In the genomic region with DNA sequence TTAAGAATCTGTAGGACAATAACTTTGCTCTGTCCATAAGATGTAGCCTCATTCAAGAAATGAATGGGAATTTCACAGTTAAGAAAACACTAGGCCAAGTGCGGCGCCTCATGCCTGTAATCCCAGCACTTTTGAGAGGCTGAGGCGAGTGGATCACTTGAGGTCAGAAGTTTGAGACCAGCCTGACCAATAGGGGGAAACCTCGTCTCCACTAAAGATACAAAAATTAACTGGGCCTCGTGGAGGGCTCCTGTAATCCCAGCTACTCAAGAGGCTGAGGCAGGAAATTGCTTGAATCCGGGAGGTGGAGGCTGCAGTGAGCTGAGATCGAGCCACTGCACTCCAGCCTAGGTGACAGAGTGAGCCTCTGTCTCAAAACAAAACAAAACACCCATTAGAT, we compare ENCODE assay signal across 11 cellular contexts. TPM values are rescaled to one million over a fixed set of nuclear protein-coding genes. Genes with fewer than 3 reads are reported as not detected.
DNase-seq lines count a peak whose midpoint lies in the region; ATAC-seq and TF ChIP-seq lines count a peak whose summit lies in the region.
"Had no signal": no experiment of that assay in that cellular context is flagged by ENCODE, and none has a peak within 500 bp of the region (broad histone marks: within the 10 kb centered on the region; RNA-seq: fewer than 3 reads in every experiment).

No MANE protein-coding gene starts in this region.

- no peak overlapping the region for H3K4me3 Mint-ChIP-seq in dendritic cell treated with granulocyte-macrophage colony-stimulating factor and Interleukin-4, amounts not matched to agents 40 ng/mL and 50 ng/mL, for 4 days
- no peak overlapping the region for H3K4me3 Mint-ChIP-seq in mesothelial cell of epicardium

- H3K4me1 Mint-ChIP-seq in dendritic cell treated with granulocyte-macrophage colony-stimulating factor and Interleukin-4, amounts not matched to agents 40 ng/mL and 50 ng/mL, for 4 days (ENCODE audit: low read depth): no peaks in the 10 kb centered on the region
- peaks cover 6% of the 10 kb centered on the region for H3K4me1 Mint-ChIP-seq in mesothelial cell of epicardium

- no peak for ATAC-seq in GM19455 (IDR thresholded peaks at IDR 0.05; ENCODE audit: unreplicated experiment)
- ATAC-seq: activated CD4-positive, CD25-positive, alpha-beta regulatory T cell treated with anti-CD3 and anti-CD28 coated beads, Interleukin-2, amount 50 U/mL, for 24 hours had no signal

- peak; percentile 73 for DNase-seq in ELF-1 (ENCODE audit: low read depth, low spot score)
- peak; percentile 29 for DNase-seq in NAMALWA (ENCODE audit: low spot score)
- no peak for DNase-seq in mesothelial cell of epicardium (ENCODE audit: low spot score in 2 of 2, unreplicated experiment in 2 of 2)
- DNase-seq in UCSD-AML1 (lab: John Stamatoyannopoulos, UW; ENCODE audit: unreplicated experiment): no peak
- DNase-seq in NCI-H187 treated with DMSO at 0.1 percent for 48 hours (lab: John Stamatoyannopoulos, UW): no peak
- DNase-seq in activated CD4-positive, alpha-beta T cell treated with anti-CD3 and anti-CD28 coated beads, Interleukin-2, amount 50 U/mL, for 48 hours: no peak
- DNase-seq: NCI-H1417 treated with DMSO at 0.1 percent for 48 hours; stimulated activated CD4-positive, alpha-beta T cell treated with anti-CD3 and anti-CD28 coated beads, Interleukin-4, amount 100 ng/mL, for 1 hour had no signal

- H3K9me3 Mint-ChIP-seq in dendritic cell treated with granulocyte-macrophage colony-stimulating factor and Interleukin-4, amounts not matched to agents 40 ng/mL and 50 ng/mL, for 4 days: no peaks in the 10 kb centered on the region
- no peaks in the 10 kb centered on the region for H3K9me3 Mint-ChIP-seq in mesothelial cell of epicardium

- H3K27me3 Mint-ChIP-seq in dendritic cell treated with granulocyte-macrophage colony-stimulating factor and Interleukin-4, amounts not matched to agents 40 ng/mL and 50 ng/mL, for 4 days: no peaks in the 10 kb centered on the region
- no peaks in the 10 kb centered on the region for H3K27me3 Mint-ChIP-seq in mesothelial cell of epicardium (ENCODE audit: low read depth)

- H3K27ac Mint-ChIP-seq in dendritic cell treated with granulocyte-macrophage colony-stimulating factor and Interleukin-4, amounts not matched to agents 40 ng/mL and 50 ng/mL, for 4 days: peak overlapping the region; percentile 32
- H3K27ac Mint-ChIP-seq in mesothelial cell of epicardium: peak overlapping the region; percentile 83

- H3K36me3 Mint-ChIP-seq in dendritic cell treated with granulocyte-macrophage colony-stimulating factor and Interleukin-4, amounts not matched to agents 40 ng/mL and 50 ng/mL, for 4 days (ENCODE audit: low read depth): peaks cover 48% of the 10 kb centered on the region
- H3K36me3 Mint-ChIP-seq in mesothelial cell of epicardium: peaks cover 13% of the 10 kb centered on the region

- intact Hi-C loops in dendritic cell treated with granulocyte-macrophage colony-stimulating factor and Interleukin-4, amounts not matched to agents 40 ng/mL and 50 ng/mL, for 4 days (cut with micrococcal nuclease): no loop called here

- TF ChIP-seq CTCF in mesothelial cell of epicardium (IDR thresholded peaks at IDR 0.05; ENCODE audit: unreplicated experiment): no peak

RNA-seq across cellular contexts. Expression of a gene that starts 19.9 kb away (rescaled TPM):
- total RNA-seq in mesothelial cell of epicardium: 176 to 177 TPM (median 177 TPM) in 3 replicates

RNA-seq across cellular contexts. Expression of a gene that starts 44.6 kb away (rescaled TPM):
- total RNA-seq in mesothelial cell of epicardium: 84.1 to 94.1 TPM (median 84.6 TPM) in 3 replicates

Comparison
In these comparisons a context has a peak if more than half of its experiments do, and no peak if none do; other contexts are left out.
1. DNase-seq: peak in ELF-1 (single experiment) and NAMALWA (single experiment); none in mesothelial cell of epicardium (0 of 2), UCSD-AML1 (single experiment), NCI-H187 treated with DMSO at 0.1 percent for 48 hours (single experiment) and activated CD4-positive, alpha-beta T cell treated with anti-CD3 and anti-CD28 coated beads, Interleukin-2, amount 50 U/mL, for 48 hours (0 of 2).